Comparison of ENCODE assay signal across 8 cellular contexts in the genomic region with DNA sequence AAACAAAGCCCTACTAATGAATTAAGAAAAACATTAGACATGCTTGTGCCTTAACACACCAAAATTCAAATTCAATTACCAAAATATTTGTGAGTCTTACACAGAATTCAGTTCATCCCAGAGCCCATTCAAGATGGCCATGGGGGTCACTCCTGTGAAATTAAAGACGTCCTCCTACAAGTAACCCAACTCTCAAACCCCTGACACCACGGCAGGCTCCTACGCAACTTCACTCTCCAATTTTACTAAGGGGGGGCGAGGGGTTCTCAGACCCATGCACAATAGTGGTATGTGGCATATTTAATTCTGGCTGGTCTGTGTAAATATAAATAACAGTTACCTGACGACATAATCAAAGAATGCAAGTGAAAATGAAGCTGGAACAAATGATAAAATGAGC. TPM values are rescaled to one million over a fixed set of nuclear protein-coding genes. Genes with fewer than 3 reads are reported as not detected.
A peak's percentile ranks its signal among the peaks of the same experiment; 100 is the strongest.
DNase-seq lines count a peak whose midpoint lies in the region; ATAC-seq and TF ChIP-seq lines count a peak whose summit lies in the region.

No MANE protein-coding gene starts in this region.

- no peak overlapping the region for H3K9ac ChIP-seq in SK-N-MC (ENCODE audit: insufficient read length)
- peak overlapping the region; percentile 77 to 90 (median 87) for H3K9ac ChIP-seq in skeletal muscle tissue (ENCODE audit: low read depth in 1 of 3, low read length in 3 of 3)

- peaks cover 28 to 39% (median 36%) of the 10 kb centered on the region in 3 donors for H3K4me1 ChIP-seq in skeletal muscle tissue (ENCODE audit: control insufficient read depth in 3 of 3, insufficient read depth in 3 of 3, low read length in 3 of 3)

- no peak for TF ChIP-seq CTCF in fibroblast of villous mesenchyme (IDR thresholded peaks at IDR 0.05; ENCODE audit: insufficient read depth, low read depth, low read length)

- no peaks in the 10 kb centered on the region for H3K9me3 ChIP-seq in SK-N-MC (ENCODE audit: low read depth, low read length)
- no peaks in the 10 kb centered on the region for H3K9me3 ChIP-seq in skeletal muscle tissue (ENCODE audit: control insufficient read depth in 3 of 3, low read length in 3 of 3)

- H3K27ac ChIP-seq in SK-N-MC (0 out of 2 replicates have a peak overlapping the region, but pooled peaks have one; percentile 7), skeletal muscle tissue (ENCODE audit: low read depth, low read length) (peak overlapping the region; percentile 79)

- H3K36me3 ChIP-seq in SK-N-MC (ENCODE audit: insufficient read depth, low read length) (no peaks in the 10 kb centered on the region), skeletal muscle tissue (ENCODE audit: control insufficient read depth in 3 of 3, insufficient read depth in 3 of 3, low read length in 3 of 3) (no peaks in the 10 kb centered on the region)

- DNase-seq in NCI-H82 (lab: John Stamatoyannopoulos, UW) (peak; percentile 7), NCI-H82 treated with DMSO at 0.1 percent for 48 hours (lab: John Stamatoyannopoulos, UW; ENCODE audit: unreplicated experiment) (no peak), SK-N-MC (ENCODE audit: low read depth, low spot score) (no peak), fibroblast of villous mesenchyme (ENCODE audit: low read depth) (no peak), NCI-H146 treated with DMSO at 0.1 percent for 48 hours (lab: John Stamatoyannopoulos, UW; ENCODE audit: unreplicated experiment) (no peak)

- H3K4me3 ChIP-seq in SK-N-MC (peak overlapping the region; percentile 79), fibroblast of villous mesenchyme (ENCODE audit: low read depth, low read length) (peak overlapping the region; percentile 77), skeletal muscle tissue (ENCODE audit: low read length in 3 of 3) (peak overlapping the region; percentile 66 to 85 (median 81))

- ATAC-seq in GM21423 (IDR thresholded peaks at IDR 0.05; ENCODE audit: unreplicated experiment) = no peak
- ATAC-seq in GM19467 (IDR thresholded peaks at IDR 0.05; ENCODE audit: unreplicated experiment) = no peak

- no peaks in the 10 kb centered on the region for H3K27me3 ChIP-seq in skeletal muscle tissue (ENCODE audit: control insufficient read depth in 3 of 3, insufficient read depth in 3 of 3, low read length in 3 of 3)

RNA-seq across cellular contexts. Expression of a gene that starts 5.0 kb away (rescaled TPM):
- 50.6 and 53.1 TPM in 2 replicates for total RNA-seq in fibroblast of villous mesenchyme
- 33.9 TPM for total RNA-seq in skeletal muscle tissue
